ENCODE assay signal across 16 cellular contexts in the genomic region with DNA sequence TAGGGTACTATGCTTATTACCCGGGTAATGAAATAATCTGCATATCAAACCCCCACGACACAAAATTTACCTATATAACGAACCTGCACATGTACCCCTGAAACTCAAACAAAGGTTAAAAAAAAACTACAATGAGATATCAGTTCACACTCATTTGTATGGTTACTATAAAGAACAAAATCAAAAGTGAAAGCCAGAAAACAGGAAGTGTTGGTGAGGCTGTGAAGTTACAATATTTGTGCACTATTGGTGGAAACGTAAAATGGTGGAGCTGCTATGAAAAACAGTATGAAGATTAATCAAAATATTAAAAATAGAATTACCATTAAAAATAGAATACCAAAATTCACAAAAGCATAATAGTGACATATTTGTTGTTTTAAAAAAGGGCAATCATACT.
DNase-seq lines count a peak whose midpoint lies in the region; ATAC-seq and TF ChIP-seq lines count a peak whose summit lies in the region.
"Had no signal": no experiment of that assay in that cellular context is flagged by ENCODE, and none has a peak within 500 bp of the region (broad histone marks: within the 10 kb centered on the region; RNA-seq: fewer than 3 reads in every experiment).

No MANE protein-coding gene starts in this region.

- no peaks in the 10 kb centered on the region for H3K9me2 ChIP-seq in MM.1S (replicated peaks; ENCODE audit: insufficient read depth, low read length)

- no peak for TF ChIP-seq CTCF in MM.1S (IDR thresholded peaks at IDR 0.05; ENCODE audit: low read length)

- H3K27ac ChIP-seq in ACC112 (ENCODE audit: low read depth, low read length) (no peak overlapping the region), MM.1S (ENCODE audit: low read length) (no peak overlapping the region)
- H3K27ac ChIP-seq: SJSA1, upper lobe of left lung, VCaP had no signal

- H3K27me3 ChIP-seq in ACC112 (ENCODE audit: insufficient read depth, low read length), result no peaks in the 10 kb centered on the region
- H3K27me3 ChIP-seq in MM.1S (replicated peaks; ENCODE audit: insufficient read depth, low read length), result no peaks in the 10 kb centered on the region
- H3K27me3 ChIP-seq: SJSA1, upper lobe of left lung had no signal

- H3K79me2 ChIP-seq in ACC112 (ENCODE audit: control insufficient read depth, insufficient read depth, low read length, unreplicated experiment) (no peaks in the 10 kb centered on the region), MM.1S (ENCODE audit: low read length) (no peaks in the 10 kb centered on the region)

- H3F3A ChIP-seq in MM.1S (ENCODE audit: insufficient read depth, low read length), result no peaks in the 10 kb centered on the region

- ATAC-seq in GM19025 (IDR thresholded peaks at IDR 0.05; ENCODE audit: low read depth, unreplicated experiment) (peak; percentile 59), HG02870 (IDR thresholded peaks at IDR 0.05; ENCODE audit: unreplicated experiment) (peak; percentile 67)
- ATAC-seq: activated naive CD8-positive, alpha-beta T cell treated with anti-CD3 and anti-CD28 coated beads, Interleukin-2, amount 50 U/mL, for 24 hours had no signal

- H3K4me1 ChIP-seq in ACC112 (ENCODE audit: control insufficient read depth, insufficient read depth, low read length, unreplicated experiment) (no peaks in the 10 kb centered on the region), MM.1S (ENCODE audit: low read length) (no peaks in the 10 kb centered on the region)
- H3K4me1 ChIP-seq: SJSA1, upper lobe of left lung had no signal

- peak overlapping the region; percentile 66 for H3K4me3 ChIP-seq in ACC112 (ENCODE audit: low read depth, low read length)
- H3K4me3 ChIP-seq in MM.1S (ENCODE audit: low read length), result peak overlapping the region; percentile 20; the same call in 1 of the 2 replicates
- H3K4me3 ChIP-seq: SJSA1, upper lobe of left lung had no signal

- H2AFZ ChIP-seq in ACC112 (ENCODE audit: low read length, unreplicated experiment) (peak overlapping the region; percentile 94), MM.1S (ENCODE audit: low read length) (peak overlapping the region; percentile 60)

- no peaks in the 10 kb centered on the region for H3K9me3 ChIP-seq in MM.1S (replicated peaks; ENCODE audit: insufficient read depth, low read length)
- H3K9me3 ChIP-seq: SJSA1 had no signal

- H3K36me3 ChIP-seq in ACC112 (ENCODE audit: insufficient read depth, low read length) (no peaks in the 10 kb centered on the region), MM.1S (replicated peaks; ENCODE audit: insufficient read depth, low read length) (no peaks in the 10 kb centered on the region)
- H3K36me3 ChIP-seq: SJSA1, upper lobe of left lung had no signal

- DNase-seq in MM.1S, result peak; percentile 40
- DNase-seq in activated CD8-positive, alpha-beta memory T cell treated with anti-CD3 and anti-CD28 coated beads, Interleukin-2, amount 50 U/mL, for 4 hours, result no peak
- DNase-seq in NCI-H526 treated with DMSO at 0.1 percent for 48 hours (lab: John Stamatoyannopoulos, UW), result no peak
- no peak for DNase-seq in NCI-H1436 (lab: John Stamatoyannopoulos, UW)
- DNase-seq in activated T-cell treated with anti-CD3 and anti-CD28 coated beads, Interleukin-2, amount 50 U/mL, for 1 hour, result no peak
- DNase-seq: activated CD8-positive, alpha-beta memory T cell treated with anti-CD3 and anti-CD28 coated beads, Interleukin-2, amount 50 U/mL, for 48 hours; activated naive CD8-positive, alpha-beta T cell treated with anti-CD3 and anti-CD28 coated beads, Interleukin-2, amount 50 U/mL, for 24 hours; head of caudate nucleus; naive B cell; NCI-H1105 treated with DMSO at 0.1 percent for 48 hours; upper lobe of left lung had no signal

- H3K4me2 ChIP-seq in MM.1S (ENCODE audit: low read depth, low read length), result peak overlapping the region; percentile 30

- H4K20me1 ChIP-seq in MM.1S (ENCODE audit: insufficient read depth, low read length), result no peaks in the 10 kb centered on the region

- H3K9ac ChIP-seq in MM.1S (ENCODE audit: low read length), result no peak overlapping the region
